1 cellular context compared by ENCODE assay signal in genomic region chr1:58782308-58783089, GRCh38.
TF ChIP-seq lines count a peak whose summit lies in the region.

No MANE protein-coding gene starts in this region.

TF ChIP-seq in HepG2, 621 proteins besides CTCF, POLR2A, EP300 and RAD21 (continued from another document):
- TF ChIP-seq ZNF687 (CRISPR knock-in tag; IDR thresholded peaks at IDR 0.05) = peak; percentile 90
- TF ChIP-seq MLXIP (CRISPR knock-in tag; IDR thresholded peaks at IDR 0.05; ENCODE audit: borderline replicate concordance) = no peak
- no peak; the same call in 1 of the 2 replicates for TF ChIP-seq ZNF143 (CRISPR knock-in tag; IDR thresholded peaks at IDR 0.05)
- no peak for TF ChIP-seq ZNF225 (CRISPR knock-in tag; IDR thresholded peaks at IDR 0.05)
- TF ChIP-seq DR1 (CRISPR knock-in tag; IDR thresholded peaks at IDR 0.05) = no peak
- TF ChIP-seq HIC2 (CRISPR knock-in tag; IDR thresholded peaks at IDR 0.05; ENCODE audit: low read depth) = no peak
- no peak for TF ChIP-seq KDM5A (IDR thresholded peaks at IDR 0.05; ENCODE audit: borderline replicate concordance, low read length)
- TF ChIP-seq RFX1 (IDR thresholded peaks at IDR 0.05) = no peak
- 0 out of 2 replicates have a peak, but pooled peaks have one; percentile 4 for TF ChIP-seq HOXA9 (CRISPR knock-in tag; IDR thresholded peaks at IDR 0.05; ENCODE audit: borderline replicate concordance)
- 0 out of 2 replicates have a peak, but pooled peaks have one; percentile 34 for TF ChIP-seq ZIK1 (CRISPR knock-in tag; IDR thresholded peaks at IDR 0.05; ENCODE audit: borderline replicate concordance, low read depth)
- TF ChIP-seq HNRNPLL (IDR thresholded peaks at IDR 0.05; ENCODE audit: low read depth, low read length, poor library complexity, severe bottlenecking) = peak; percentile 61
- 0 out of 2 replicates have a peak, but pooled peaks have one; percentile 49 for TF ChIP-seq ISX (CRISPR knock-in tag; conservative IDR thresholded peaks at IDR 0.05)
- peak; percentile 38; the same call in 1 of the 2 replicates for TF ChIP-seq SP2 (CRISPR knock-in tag; IDR thresholded peaks at IDR 0.05)
- peak; percentile 50; the same call in 1 of the 2 replicates for TF ChIP-seq ZNF263 (CRISPR knock-in tag; IDR thresholded peaks at IDR 0.05)
- TF ChIP-seq ZNF547 (CRISPR knock-in tag; IDR thresholded peaks at IDR 0.05) = peak; percentile 58; the same call in 1 of the 2 replicates
- TF ChIP-seq POGZ (CRISPR knock-in tag; IDR thresholded peaks at IDR 0.05) = 0 out of 2 replicates have a peak, but pooled peaks have one; percentile 40
- 0 out of 2 replicates have a peak, but pooled peaks have one; percentile 22 for TF ChIP-seq ZNF230 (CRISPR knock-in tag; IDR thresholded peaks at IDR 0.05)
- TF ChIP-seq ZNF207 (IDR thresholded peaks at IDR 0.05; ENCODE audit: borderline replicate concordance) = no peak
- no peak for TF ChIP-seq ZNF513 (CRISPR knock-in tag; conservative IDR thresholded peaks at IDR 0.05)
- TF ChIP-seq TEAD3 (CRISPR knock-in tag; optimal IDR thresholded peaks at IDR 0.05; ENCODE audit: borderline replicate concordance) = peak; percentile 35
- 0 out of 2 replicates have a peak, but pooled peaks have one; percentile 28 for TF ChIP-seq SALL1 (CRISPR knock-in tag; IDR thresholded peaks at IDR 0.05)
- no peak for TF ChIP-seq KMT2A (CRISPR knock-in tag; IDR thresholded peaks at IDR 0.05)
- TF ChIP-seq NONO (IDR thresholded peaks at IDR 0.05) = no peak
- TF ChIP-seq NONO (CRISPR knock-in tag; conservative IDR thresholded peaks at IDR 0.05) = 0 out of 2 replicates have a peak, but pooled peaks have one; percentile 33
- TF ChIP-seq ZBTB38 (CRISPR knock-in tag; IDR thresholded peaks at IDR 0.05) = peak; percentile 86
- TF ChIP-seq ZNF160 (CRISPR knock-in tag; IDR thresholded peaks at IDR 0.05) = 0 out of 2 replicates have a peak, but pooled peaks have one; percentile 37
- TF ChIP-seq ZNF331 (CRISPR knock-in tag; IDR thresholded peaks at IDR 0.05) = 0 out of 2 replicates have a peak, but pooled peaks have one; percentile 19
- TF ChIP-seq ZBTB44 (CRISPR knock-in tag; IDR thresholded peaks at IDR 0.05) = no peak
